ENCODE assay signal across 1 cellular context in the genomic region with DNA sequence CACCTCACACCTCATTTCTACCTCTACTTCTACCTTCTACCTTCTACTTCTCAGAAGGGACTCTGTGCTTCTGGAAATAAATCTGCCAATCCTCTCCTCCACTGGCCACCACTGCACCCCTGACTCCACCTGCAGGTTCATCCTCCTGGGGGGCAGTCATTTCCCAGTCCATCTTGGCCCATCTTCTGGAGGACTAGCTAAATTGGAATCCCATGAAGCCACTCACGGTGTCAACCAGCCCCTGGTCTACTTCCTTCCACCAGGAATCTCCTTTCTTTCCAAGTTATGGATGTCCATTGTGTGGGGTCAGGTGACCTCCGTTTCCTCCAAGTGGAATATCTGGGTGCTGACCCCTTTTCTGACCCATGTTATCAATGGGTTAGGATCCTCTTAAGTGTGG.
TF ChIP-seq lines count a peak whose summit lies in the region.

No MANE protein-coding gene starts in this region.

TF ChIP-seq in WTC11, 78 proteins besides CTCF, POLR2A, EP300 and RAD21 (continued from another document):
- TF ChIP-seq, protein P1, sequence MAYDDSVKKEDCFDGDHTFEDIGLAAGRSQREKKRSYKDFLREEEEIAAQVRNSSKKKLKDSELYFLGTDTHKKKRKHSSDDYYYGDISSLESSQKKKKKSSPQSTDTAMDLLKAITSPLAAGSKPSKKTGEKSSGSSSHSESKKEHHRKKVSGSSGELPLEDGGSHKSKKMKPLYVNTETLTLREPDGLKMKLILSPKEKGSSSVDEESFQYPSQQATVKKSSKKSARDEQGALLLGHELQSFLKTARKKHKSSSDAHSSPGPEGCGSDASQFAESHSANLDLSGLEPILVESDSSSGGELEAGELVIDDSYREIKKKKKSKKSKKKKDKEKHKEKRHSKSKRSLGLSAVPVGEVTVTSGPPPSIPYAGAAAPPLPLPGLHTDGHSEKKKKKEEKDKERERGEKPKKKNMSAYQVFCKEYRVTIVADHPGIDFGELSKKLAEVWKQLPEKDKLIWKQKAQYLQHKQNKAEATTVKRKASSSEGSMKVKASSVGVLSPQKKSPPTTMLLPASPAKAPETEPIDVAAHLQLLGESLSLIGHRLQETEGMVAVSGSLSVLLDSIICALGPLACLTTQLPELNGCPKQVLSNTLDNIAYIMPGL (CRISPR knock-in tag; IDR thresholded peaks at IDR 0.05) = no peak
- TF ChIP-seq, protein P2, sequence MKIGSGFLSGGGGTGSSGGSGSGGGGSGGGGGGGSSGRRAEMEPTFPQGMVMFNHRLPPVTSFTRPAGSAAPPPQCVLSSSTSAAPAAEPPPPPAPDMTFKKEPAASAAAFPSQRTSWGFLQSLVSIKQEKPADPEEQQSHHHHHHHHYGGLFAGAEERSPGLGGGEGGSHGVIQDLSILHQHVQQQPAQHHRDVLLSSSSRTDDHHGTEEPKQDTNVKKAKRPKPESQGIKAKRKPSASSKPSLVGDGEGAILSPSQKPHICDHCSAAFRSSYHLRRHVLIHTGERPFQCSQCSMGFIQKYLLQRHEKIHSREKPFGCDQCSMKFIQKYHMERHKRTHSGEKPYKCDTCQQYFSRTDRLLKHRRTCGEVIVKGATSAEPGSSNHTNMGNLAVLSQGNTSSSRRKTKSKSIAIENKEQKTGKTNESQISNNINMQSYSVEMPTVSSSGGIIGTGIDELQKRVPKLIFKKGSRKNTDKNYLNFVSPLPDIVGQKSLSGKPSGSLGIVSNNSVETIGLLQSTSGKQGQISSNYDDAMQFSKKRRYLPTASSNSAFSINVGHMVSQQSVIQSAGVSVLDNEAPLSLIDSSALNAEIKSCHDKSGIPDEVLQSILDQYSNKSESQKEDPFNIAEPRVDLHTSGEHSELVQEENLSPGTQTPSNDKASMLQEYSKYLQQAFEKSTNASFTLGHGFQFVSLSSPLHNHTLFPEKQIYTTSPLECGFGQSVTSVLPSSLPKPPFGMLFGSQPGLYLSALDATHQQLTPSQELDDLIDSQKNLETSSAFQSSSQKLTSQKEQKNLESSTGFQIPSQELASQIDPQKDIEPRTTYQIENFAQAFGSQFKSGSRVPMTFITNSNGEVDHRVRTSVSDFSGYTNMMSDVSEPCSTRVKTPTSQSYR (CRISPR knock-in tag; IDR thresholded peaks at IDR 0.05) = no peak
- TF ChIP-seq TCF7 (CRISPR knock-in tag; IDR thresholded peaks at IDR 0.05; ENCODE audit: low read depth) = no peak
- no peak for TF ChIP-seq ZNF121 (CRISPR knock-in tag; IDR thresholded peaks at IDR 0.05)
- no peak for TF ChIP-seq HMGA2 (CRISPR knock-in tag; IDR thresholded peaks at IDR 0.05)
